Comparison of ENCODE assay signal across 8 cellular contexts in the genomic region with DNA sequence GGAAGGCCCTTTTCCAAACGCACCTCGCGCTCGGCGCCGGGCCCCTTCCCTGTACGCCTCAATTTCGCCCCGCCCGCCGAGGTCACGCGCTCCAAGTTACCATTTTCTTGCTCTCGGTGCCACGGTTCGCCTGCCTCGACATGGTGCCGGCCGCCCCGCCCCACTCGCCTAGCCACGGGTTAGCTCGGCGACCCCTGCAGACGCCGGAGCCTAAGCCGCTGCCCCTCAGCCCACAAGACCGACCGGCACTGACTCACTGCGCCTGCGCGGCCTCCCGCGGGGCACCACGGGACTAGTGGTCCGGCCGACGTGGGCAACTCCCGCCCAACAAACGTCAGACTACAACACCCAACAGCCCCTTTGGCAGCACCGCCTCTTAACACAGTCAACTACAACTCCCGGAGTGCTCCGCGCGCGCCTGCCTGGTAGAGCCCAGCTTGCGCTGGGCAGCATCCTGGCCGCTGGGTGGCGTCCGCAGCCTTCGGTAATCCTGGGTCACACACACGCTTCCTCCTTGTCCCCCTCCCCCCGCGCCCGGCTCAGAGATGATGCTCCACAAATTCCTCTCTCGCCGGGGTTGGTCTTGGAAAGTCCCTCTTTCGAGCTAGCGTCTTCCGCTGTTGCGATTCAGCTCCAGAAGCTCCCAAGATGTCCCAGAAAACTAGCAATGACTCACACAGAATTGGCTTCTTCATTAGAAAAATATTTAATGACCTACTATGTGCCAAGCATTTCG. TPM values are rescaled to one million over a fixed set of nuclear protein-coding genes. Genes with fewer than 3 reads are reported as not detected.
DNase-seq lines count a peak whose midpoint lies in the region; ATAC-seq, FAIRE-seq and TF ChIP-seq lines count a peak whose summit lies in the region.

TSS of gene TRAPPC3 (minus strand) at position 250 of the 736 bp plus-strand sequence. CDS start at position 142, 108 bp downstream.

- H3K4me2 ChIP-seq in keratinocyte (ENCODE audit: control insufficient read depth, extremely low read depth, insufficient read depth, low read depth, low read length): peak within 1 kb of the TSS; percentile 92

- dilution Hi-C loops in keratinocyte (cut with MboI; ENCODE audit: extremely low pct_ligation_motif_present, low sequenced_read_pairs): no loop called here

- H3K4me3 ChIP-seq in BE2C (ENCODE audit: low read depth, low read length) (peak within 1 kb of the TSS; percentile 70), keratinocyte (ENCODE audit: control insufficient read depth in 2 of 3, extremely low read depth in 1 of 3, insufficient read depth in 2 of 3, low read depth in 1 of 3, low read length in 3 of 3) (peak within 1 kb of the TSS; percentile 77 to 87 (median 85))

- no peaks in the 10 kb centered on the region for H3K9me1 ChIP-seq in keratinocyte (ENCODE audit: control insufficient read depth, extremely low read depth, insufficient read depth, low read length)

- TF ChIP-seq POLR2A in GM19099 (IDR thresholded peaks at IDR 0.05; ENCODE audit: extremely low read depth, insufficient read length, low read depth): peak; percentile 74

- FAIRE-seq in keratinocyte (lab: Jason Lieb, UNC): peak; percentile 62

- peak within 1 kb of the TSS; percentile 68 for H2AFZ ChIP-seq in keratinocyte (ENCODE audit: control insufficient read depth, low read length)

- H3K4me1 ChIP-seq in BE2C: peaks cover 9% of the 10 kb centered on the region
- peaks cover 31% of the 10 kb centered on the region for H3K4me1 ChIP-seq in keratinocyte (ENCODE audit: control insufficient read depth, extremely low read depth, insufficient read depth, low read length)

- H3K27ac ChIP-seq in keratinocyte (ENCODE audit: control insufficient read depth, insufficient read depth, low read length): peak within 1 kb of the TSS; percentile 99

- TF ChIP-seq CTCF in BE2C (IDR thresholded peaks at IDR 0.05; ENCODE audit: low read depth, low read length) (peak; percentile 75), keratinocyte (optimal IDR thresholded peaks at IDR 0.05 in 1 of 3, IDR thresholded peaks at IDR 0.05 in 1 of 3, conservative IDR thresholded peaks at IDR 0.05 in 1 of 3; ENCODE audit: extremely low read depth in 1 of 3, insufficient read depth in 2 of 3, low read length in 3 of 3) (peak; percentile 95 to 99 (median 98))

- peaks cover 39% of the 10 kb centered on the region for H3K79me2 ChIP-seq in keratinocyte (ENCODE audit: control insufficient read depth, insufficient read depth, low read length)

- H3K9me3 ChIP-seq in BE2C (no peaks in the 10 kb centered on the region), keratinocyte (ENCODE audit: control insufficient read depth, low read depth, low read length) (no peaks in the 10 kb centered on the region)

- DNase-seq in BE2C (peak; percentile 98), NCI-H460 (ENCODE audit: extremely low read depth, low read depth) (peak; percentile 98), cerebellar nuclear complex (lab: John Stamatoyannopoulos, UW) (peak; percentile 93 to 99), keratinocyte (ENCODE audit: low read depth, low spot score) (peak; percentile 99)
- DNase-seq in activated CD4-positive, CD25-positive, alpha-beta regulatory T cell treated with anti-CD3 and anti-CD28 coated beads, Interleukin-2, amount 50 U/mL, for 72 hours: peak; percentile 98
- DNase-seq in stimulated activated CD4-positive, alpha-beta T cell treated with anti-CD3 and anti-CD28 coated beads, Interleukin-15, amount 100 ng/mL, for 1 hour (ENCODE audit: low read depth in 1 of 2, low spot score in 1 of 2): peak; percentile 98 to 99

- H3K27me3 ChIP-seq in BE2C (no peaks in the 10 kb centered on the region), keratinocyte (ENCODE audit: control insufficient read depth, extremely low read depth, insufficient read depth, low read length) (no peaks in the 10 kb centered on the region)

- no peaks in the 10 kb centered on the region for H3K36me3 ChIP-seq in BE2C
- peaks cover 7 to 8% of the 10 kb centered on the region in 2 experiments for H3K36me3 ChIP-seq in keratinocyte (ENCODE audit: control insufficient read depth in 2 of 2, extremely low read depth in 1 of 2, insufficient read depth in 2 of 2, low read length in 2 of 2)

- no peaks in the 10 kb centered on the region for H4K20me1 ChIP-seq in keratinocyte (ENCODE audit: control insufficient read depth, extremely low read depth, insufficient read depth, low read length)

- ATAC-seq in HG03432 (IDR thresholded peaks at IDR 0.05; ENCODE audit: unreplicated experiment): peak; percentile 88

- peak within 1 kb of the TSS; percentile 98 for H3K9ac ChIP-seq in keratinocyte (ENCODE audit: control insufficient read depth, extremely low read depth, insufficient read depth, low read length)

RNA-seq across cellular contexts. Expression of gene TRAPPC3, which starts in this region (rescaled TPM):
- polyA plus RNA-seq in BE2C (2012; ENCODE audit: insufficient read depth, insufficient read length, low read depth): 102 TPM
- total RNA-seq in NCI-H460 (2014; rRNA removed; shearing (Covaris generic)): 54.7 and 62.9 TPM in 2 replicates
- 77.1 and 105 TPM in 2 replicates for polyA plus RNA-seq in NCI-H460 (2014; cell fraction: nucleus; rRNA removed)
- 145 to 173 TPM (median 169 TPM) in 3 replicates for polyA plus RNA-seq in keratinocyte
- polyA plus RNA-seq in keratinocyte (2011; ENCODE audit: low read depth): 97.0 TPM
- polyA plus RNA-seq in keratinocyte (2011; cell fraction: cytosol; rRNA removed): 145 and 218 TPM in 2 replicates
- 115 TPM in 2 replicates for polyA plus RNA-seq in keratinocyte (2011; cell fraction: nucleus; rRNA removed)
- polyA plus RNA-seq in keratinocyte (2012; ENCODE audit: low replicate concordance): 105 and 147 TPM in 2 replicates
- 18.6 to 56.0 TPM (median 55.2 TPM) in 3 replicates for polyA minus RNA-seq in keratinocyte
- 210 TPM for polyA minus RNA-seq in keratinocyte (2011; cell fraction: cytosol; rRNA and poly(A)+ RNA removed)
- 24.0 and 30.9 TPM in 2 replicates for polyA minus RNA-seq in keratinocyte (2011; cell fraction: nucleus; rRNA and poly(A)+ RNA removed)

Comparison
In these comparisons a context has a peak if more than half of its experiments do, and no peak if none do; other contexts are left out.
1. Peak in every context shown above with its lines: DNase-seq, ATAC-seq, H3K4me3 ChIP-seq and H3K27ac ChIP-seq.